Comparison of ENCODE assay signal across 10 cellular contexts in the genomic region with DNA sequence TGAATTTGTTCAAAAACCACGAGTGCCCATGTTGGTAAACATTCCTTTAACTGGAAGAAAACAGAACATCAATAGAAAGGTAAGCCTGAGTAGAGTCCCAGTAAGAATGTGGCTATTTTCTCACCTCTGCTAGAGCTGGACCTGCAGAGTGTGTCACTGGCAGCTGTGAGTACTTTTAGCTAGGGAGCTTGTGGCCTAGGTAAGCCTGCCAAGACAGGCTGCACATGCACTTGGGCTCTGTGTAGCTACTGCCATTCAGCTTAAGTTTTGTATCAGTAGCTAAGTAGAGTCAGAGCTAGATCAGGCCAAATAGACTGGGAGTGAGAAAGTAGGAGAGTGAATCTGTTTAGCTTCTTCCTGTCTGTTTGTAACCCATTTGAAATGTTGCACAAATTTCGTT. TPM values are rescaled to one million over a fixed set of nuclear protein-coding genes. Genes with fewer than 3 reads are reported as not detected.
DNase-seq lines count a peak whose midpoint lies in the region; ATAC-seq and TF ChIP-seq lines count a peak whose summit lies in the region.
"Had no signal": no experiment of that assay in that cellular context is flagged by ENCODE, and none has a peak within 500 bp of the region (broad histone marks: within the 10 kb centered on the region; RNA-seq: fewer than 3 reads in every experiment).

No MANE protein-coding gene starts in this region.

- DNase-seq in cardiac muscle cell (ENCODE audit: low read depth in 1 of 2, low spot score in 1 of 2) = peak; percentile 53 to 61
- DNase-seq in right atrium auricular region (ENCODE audit: low spot score) = no peak
- peak; percentile 38 for DNase-seq in fibroblast of peridontal ligament (ENCODE audit: extremely low read depth)
- peak in 1 of 2 donors; percentile 37 for DNase-seq in upper lobe of left lung
- no peak for DNase-seq in A673 (ENCODE audit: low spot score)
- no peak for DNase-seq in SHP77 treated with DMSO at 0.1 percent for 48 hours (lab: John Stamatoyannopoulos, UW)
- DNase-seq: erythroblast, NCI-H82 had no signal

- TF ChIP-seq CTCF in cardiac muscle cell (IDR thresholded peaks at IDR 0.05; ENCODE audit: low read depth, low read length) (no peak), right atrium auricular region (IDR thresholded peaks at IDR 0.05) (no peak), upper lobe of left lung (IDR thresholded peaks at IDR 0.05) (no peak), A673 (conservative IDR thresholded peaks at IDR 0.05; ENCODE audit: low read depth, low read length) (no peak)

- TF ChIP-seq POLR2A in upper lobe of left lung (IDR thresholded peaks at IDR 0.05) = no peak

- H3K27me3 ChIP-seq in cardiac muscle cell (no peaks in the 10 kb centered on the region), right atrium auricular region (no peaks in the 10 kb centered on the region), upper lobe of left lung (no peaks in the 10 kb centered on the region), A673 (replicated peaks; ENCODE audit: insufficient read depth, low read depth, low read length, poor library complexity) (no peaks in the 10 kb centered on the region)

- H3K4me1 ChIP-seq in cardiac muscle cell (ENCODE audit: low read depth) (peaks cover 11% of the 10 kb centered on the region), right atrium auricular region (peaks cover 0 to 25% of the 10 kb centered on the region in 2 donors), upper lobe of left lung (peaks cover 9 to 18% (median 14%) of the 10 kb centered on the region in 4 donors), A673 (ENCODE audit: insufficient read depth, low read length, poor library complexity, severe bottlenecking) (peaks cover 5% of the 10 kb centered on the region)

- peak overlapping the region; percentile 75 for H3K27ac ChIP-seq in cardiac muscle cell
- no peak overlapping the region for H3K27ac ChIP-seq in right atrium auricular region
- peak overlapping the region in 3 of 4 donors; percentile 23 to 43 (median 42) for H3K27ac ChIP-seq in upper lobe of left lung
- no peak overlapping the region for H3K27ac ChIP-seq in A673 (ENCODE audit: low read depth, low read length, poor library complexity, severe bottlenecking)

- no TSS peak for BruUV-seq in A673 (replicated peaks; lab: Mats Ljungman, UMichigan)

- H3K9me3 ChIP-seq in cardiac muscle cell (ENCODE audit: low read depth) (no peaks in the 10 kb centered on the region), right atrium auricular region (no peaks in the 10 kb centered on the region), upper lobe of left lung (no peaks in the 10 kb centered on the region), A673 (ENCODE audit: low read depth, low read length, poor library complexity, severe bottlenecking) (no peaks in the 10 kb centered on the region)

- no peak for TF ChIP-seq EP300 in upper lobe of left lung (IDR thresholded peaks at IDR 0.05)

- WGBS in upper lobe of left lung, 2 donors = 29 to 33% methylated on average over 2 of the region's 2 CpGs

- CTCF ChIA-PET in A673 (lab: Charles Lee) = no interaction called here

- ATAC-seq in HG03565 (IDR thresholded peaks at IDR 0.05; ENCODE audit: unreplicated experiment) = peak; percentile 50
- peak; percentile 54 to 78 for ATAC-seq in upper lobe of left lung (ENCODE audit: low FRiP score in 2 of 2)
- ATAC-seq in GM19467 (IDR thresholded peaks at IDR 0.05; ENCODE audit: unreplicated experiment) = no peak

- POLR2A ChIA-PET in A673 (lab: Charles Lee; ENCODE audit: low non-redundant PET) = no interaction called here

- intact Hi-C loops in A673 (cut with micrococcal nuclease; ENCODE audit: unreplicated experiment) = no loop called here

- H3K4me3 ChIP-seq in cardiac muscle cell (no peak overlapping the region), right atrium auricular region (no peak overlapping the region), upper lobe of left lung (no peak overlapping the region), A673 (ENCODE audit: low read depth, low read length, poor library complexity, severe bottlenecking) (no peak overlapping the region)

- no peaks in the 10 kb centered on the region for H3K36me3 ChIP-seq in cardiac muscle cell
- H3K36me3 ChIP-seq in right atrium auricular region = no peaks in the 10 kb centered on the region
- no peaks in the 10 kb centered on the region for H3K36me3 ChIP-seq in upper lobe of left lung
- H3K36me3 ChIP-seq in A673 (ENCODE audit: insufficient read depth, low read length, poor library complexity, severe bottlenecking) = no peaks in the 10 kb centered on the region

RNA-seq across cellular contexts. Expression of a gene that starts 35.3 kb away (rescaled TPM):
- total RNA-seq in cardiac muscle cell = 33.0 and 50.3 TPM in 2 replicates
- 80.3 and 94.2 TPM in 2 replicates for polyA plus RNA-seq in cardiac muscle cell
- total RNA-seq in right atrium auricular region = 10 to 100 TPM; 31.4 to 41.0 TPM
- total RNA-seq in upper lobe of left lung = 10 to 100 TPM; 59.4 to 93.2 (median 79.4) TPM
- total RNA-seq in A673 (2021) = 59.8 and 65.3 TPM in 2 replicates

Comparison
In these comparisons a context has a peak if more than half of its experiments do, and no peak if none do; other contexts are left out.
1. DNase-seq: peak in cardiac muscle cell (2 of 2) and fibroblast of peridontal ligament (single experiment); none in right atrium auricular region (single experiment), A673 (single experiment) and SHP77 treated with DMSO at 0.1 percent for 48 hours (single experiment).
2. H3K27ac ChIP-seq: peak in cardiac muscle cell (single experiment) and upper lobe of left lung (3 of 4); none in right atrium auricular region (0 of 2) and A673 (single experiment).